25 cellular contexts compared by ENCODE assay signal in the genomic region with DNA sequence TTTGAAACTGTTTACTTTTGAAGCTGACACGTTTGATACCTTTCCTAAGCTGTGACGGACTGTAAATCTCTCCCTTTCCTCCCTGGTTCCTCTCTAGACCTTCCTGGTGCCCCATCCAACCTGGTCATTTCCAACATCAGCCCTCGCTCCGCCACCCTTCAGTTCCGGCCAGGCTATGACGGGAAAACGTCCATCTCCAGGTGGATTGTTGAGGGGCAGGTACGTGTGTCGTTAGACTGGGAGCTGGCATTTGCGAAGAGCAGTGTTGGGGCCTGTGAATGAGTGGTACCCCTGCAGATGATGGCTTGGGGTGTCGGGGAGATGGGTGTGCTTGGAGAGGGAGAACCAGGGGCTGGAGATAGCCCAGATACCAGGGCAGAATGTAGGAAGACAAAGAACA.
"Had no signal": no experiment of that assay in that cellular context is flagged by ENCODE, and none has a peak within 500 bp of the region (broad histone marks: within the 10 kb centered on the region; RNA-seq: fewer than 3 reads in every experiment).

No MANE protein-coding gene starts in this region.

- H3K4me3 Mint-ChIP-seq: mesothelial cell of epicardium; naive thymus-derived CD8-positive, alpha-beta T cell; nephron progenitor cell; stimulated activated naive CD8-positive, alpha-beta T cell treated with anti-CD3 and anti-CD28 coated beads, Interleukin-15, amount 100 ng/mL, for 72 hours had no signal

- H3K36me3 ChIP-seq: left lung, neutrophil, thyroid gland had no signal

- ATAC-seq: left cardiac atrium; left lung; naive thymus-derived CD8-positive, alpha-beta T cell; sciatic nerve; stimulated activated naive CD8-positive, alpha-beta T cell treated with anti-CD3 and anti-CD28 coated beads, Interleukin-15, amount 100 ng/mL, for 72 hours had no signal

- H3K4me1 Mint-ChIP-seq: mesothelial cell of epicardium; stimulated activated naive CD8-positive, alpha-beta T cell treated with anti-CD3 and anti-CD28 coated beads, Interleukin-15, amount 100 ng/mL, for 72 hours had no signal

- H3K27me3 ChIP-seq: hepatocyte, left lung, neutrophil, thyroid gland had no signal

- H3K9ac ChIP-seq: parathyroid adenoma had no signal

- H3K27ac Mint-ChIP-seq: mesothelial cell of epicardium; naive thymus-derived CD8-positive, alpha-beta T cell; nephron progenitor cell; progenitor cell of endocrine pancreas had no signal

- H3K27ac ChIP-seq: hepatocyte, left lung, neutrophil, parathyroid adenoma, thyroid gland had no signal

- DNase-seq: caudate nucleus; cerebellar nuclear complex; cortex of kidney; effector CD8-positive, alpha-beta T cell; erythroblast; left cardiac atrium; left lung; mesenchymal stem cell; naive thymus-derived CD8-positive, alpha-beta T cell; nephron progenitor cell; stimulated activated CD4-positive, alpha-beta T cell treated with anti-CD3 and anti-CD28 coated beads, Interleukin-12 subunit alpha, Interleukin-12 subunit beta, amount 100 ng/mL, for 4 hours; stimulated activated CD4-positive, alpha-beta T cell treated with anti-CD3 and anti-CD28 coated beads, Interleukin-1b, Interleukin-23, amount 100 ng/mL, for 48 hours; stimulated activated CD4-positive, alpha-beta T cell treated with anti-CD3 and anti-CD28 coated beads, Interleukin-4, amount 100 ng/mL, for 1 hour; stimulated activated CD8-positive, alpha-beta memory T cell treated with anti-CD3 and anti-CD28 coated beads, Interleukin-4, amount 100 ng/mL, for 48 hours; stimulated activated naive CD4-positive, alpha-beta T cell; stimulated activated naive CD8-positive, alpha-beta T cell treated with anti-CD3 and anti-CD28 coated beads, Interleukin-15, amount 100 ng/mL, for 72 hours; thyroid gland; trophoblast cell had no signal

- H3K27me3 Mint-ChIP-seq: progenitor cell of endocrine pancreas; stimulated activated naive CD8-positive, alpha-beta T cell treated with anti-CD3 and anti-CD28 coated beads, Interleukin-15, amount 100 ng/mL, for 72 hours had no signal

- H3K4me3 ChIP-seq: hepatocyte, left lung, smooth muscle cell, thyroid gland had no signal

- H3K9me3 ChIP-seq: neutrophil, thyroid gland had no signal

- H3K4me1 ChIP-seq: left lung, parathyroid adenoma, thyroid gland had no signal
